21 cellular contexts compared by ENCODE assay signal in genomic region chr3:108377384-108377783, GRCh38.
DNase-seq lines count a peak whose midpoint lies in the region; ATAC-seq, FAIRE-seq and TF ChIP-seq lines count a peak whose summit lies in the region.
"Had no signal": no experiment of that assay in that cellular context is flagged by ENCODE, and none has a peak within 500 bp of the region (broad histone marks: within the 10 kb centered on the region; RNA-seq: fewer than 3 reads in every experiment).

No MANE protein-coding gene starts in this region.

- TF ChIP-seq EP300 in H1 (IDR thresholded peaks at IDR 0.05; ENCODE audit: borderline replicate concordance in 1 of 2, low read depth in 2 of 2, low read length in 2 of 2), result no peak

- peaks cover 26% of the 10 kb centered on the region for H3K4me1 Mint-ChIP-seq in GM23338
- H3K4me1 Mint-ChIP-seq in neural progenitor cell, result peaks cover 7% of the 10 kb centered on the region
- H3K4me1 Mint-ChIP-seq: B cell; CD4-positive, CD25-positive, alpha-beta regulatory T cell had no signal

- H3K18ac ChIP-seq in H1 (ENCODE audit: extremely low read depth, low read length), result no peak overlapping the region

- H3K27me3 Mint-ChIP-seq in GM23338 (ENCODE audit: insufficient read depth, low read depth, poor library complexity) (no peaks in the 10 kb centered on the region), neural progenitor cell (ENCODE audit: insufficient read depth, low read depth) (peaks cover 2% of the 10 kb centered on the region)
- H3K27me3 Mint-ChIP-seq: B cell; CD4-positive, CD25-positive, alpha-beta regulatory T cell had no signal

- H3K27ac ChIP-seq in GM23338 (ENCODE audit: low read depth) (no peak overlapping the region), HUES48 (ENCODE audit: low read depth, low read length) (no peak overlapping the region), H1 (ENCODE audit: low read depth, low read length) (no peak overlapping the region), neural progenitor cell (no peak overlapping the region)
- H3K27ac ChIP-seq: 22Rv1, BLaER1, C4-2B had no signal

- H3K14ac ChIP-seq in H1 (ENCODE audit: insufficient read length), result no peak overlapping the region

- no peak overlapping the region for H2BK12ac ChIP-seq in H1 (ENCODE audit: low read depth, low read length)

- no peaks in the 10 kb centered on the region for H3K27me3 ChIP-seq in GM23338 (ENCODE audit: insufficient read depth)
- no peaks in the 10 kb centered on the region for H3K27me3 ChIP-seq in HUES48 (ENCODE audit: control insufficient read depth, insufficient read depth, low read length)
- no peaks in the 10 kb centered on the region for H3K27me3 ChIP-seq in H1 (replicated peaks in 1 of 4; ENCODE audit: control insufficient read depth in 3 of 4, extremely low read depth in 1 of 4, insufficient read depth in 3 of 4, low read length in 3 of 4)
- no peaks in the 10 kb centered on the region for H3K27me3 ChIP-seq in neural progenitor cell
- H3K27me3 ChIP-seq: BLaER1 had no signal

- H2BK5ac ChIP-seq in H1 (ENCODE audit: low read depth, low read length), result no peak overlapping the region

- H3K23me2 ChIP-seq in H1 (ENCODE audit: low read depth, low read length), result no peaks in the 10 kb centered on the region

- no peaks in the 10 kb centered on the region for H3K79me2 ChIP-seq in GM23338 (replicated peaks; ENCODE audit: insufficient read depth)
- H3K79me2 ChIP-seq in H1 (ENCODE audit: control insufficient read depth in 1 of 2, insufficient read depth in 2 of 2, low read length in 2 of 2), result no peaks in the 10 kb centered on the region
- no peaks in the 10 kb centered on the region for H3K79me2 ChIP-seq in neural progenitor cell (ENCODE audit: low read depth)

- H3K79me1 ChIP-seq in H1 (ENCODE audit: low read depth, low read length), result no peaks in the 10 kb centered on the region

- POLR2A ChIA-PET in H1 (lab: Charles Lee; ENCODE audit: partially characterized antibody), result no interaction called here

- H4K91ac ChIP-seq in H1 (replicated peaks; ENCODE audit: insufficient read length, low read length), result no peak overlapping the region

- 89% methylated on average over 1 of the region's 1 CpG; no CpG with 5 or more reads in 1 of the 2 experiments for WGBS in H1 (ENCODE audit: extremely low coverage in 1 of 2, insufficient coverage in 1 of 2, insufficient read length in 1 of 2, insufficient replicate concordance in 2 of 2, low coverage in 1 of 2, low lambda C conversion rate in 2 of 2, missing lambda C conversion rate in 1 of 2), 2 experiments

- H3K9me2 ChIP-seq in GM23338 (ENCODE audit: insufficient read depth), result no peaks in the 10 kb centered on the region

- CTCF ChIA-PET in H1 (lab: Charles Lee; ENCODE audit: partially characterized antibody), result interaction anchor here (1.7 to 2.0 kb wide), 2 partner anchors 15 to 219 kb away, joined by 4 to 6 read pairs; no protein-coding TSS in a partner anchor

- H3K27ac Mint-ChIP-seq in GM23338, result peak overlapping the region; percentile 28; the same call in 1 of the 2 replicates
- no peak overlapping the region for H3K27ac Mint-ChIP-seq in neural progenitor cell
- H3K27ac Mint-ChIP-seq: B cell; CD4-positive, CD25-positive, alpha-beta regulatory T cell; CD8-positive, alpha-beta T cell; HFFc6 had no signal

- no peak overlapping the region for H4K8ac ChIP-seq in H1 (ENCODE audit: extremely low read depth, insufficient read depth, low read length)

- no peak overlapping the region for H2BK20ac ChIP-seq in H1 (ENCODE audit: low read length)

- no peak for TF ChIP-seq POLR2A in H1 (IDR thresholded peaks at IDR 0.05; ENCODE audit: control extremely low read depth in 1 of 2, low read depth in 2 of 2, low read length in 2 of 2)

- H3K9me3 ChIP-seq in HUES48 (ENCODE audit: control insufficient read depth, insufficient read depth, low read length) (no peaks in the 10 kb centered on the region; the same call in 1 of the 2 replicates), H1 (ENCODE audit: insufficient read depth in 2 of 2, low read depth in 1 of 2, low read length in 1 of 2) (no peaks in the 10 kb centered on the region), neural progenitor cell (ENCODE audit: low read depth) (no peaks in the 10 kb centered on the region)
- H3K9me3 ChIP-seq: BLaER1, Caco-2, HAP-1 had no signal

- DNase-seq in GM23338 (ENCODE audit: low spot score) (peak; percentile 11), H1 (ENCODE audit: low read depth in 1 of 2, low spot score in 2 of 2) (no peak), neural progenitor cell (ENCODE audit: low spot score) (no peak), NCI-H524 treated with DMSO at 0.1 percent for 48 hours (lab: John Stamatoyannopoulos, UW) (no peak)
- DNase-seq: Caco-2; CD4-positive, CD25-positive, alpha-beta regulatory T cell; CD8-positive, alpha-beta T cell; DMS153; DND-41; HFFc6 had no signal

- peak overlapping the region; percentile 61 for H3K4me2 ChIP-seq in GM23338
- H3K4me2 ChIP-seq in H1 (ENCODE audit: insufficient read depth in 1 of 2, low read depth in 2 of 2, low read length in 2 of 2), result no peak overlapping the region
- no peak overlapping the region for H3K4me2 ChIP-seq in neural progenitor cell
- H3K4me2 ChIP-seq: BLaER1 had no signal

- no peak overlapping the region for H2AK5ac ChIP-seq in H1 (ENCODE audit: low read depth, low read length)

- H3K36me3 ChIP-seq in GM23338 (ENCODE audit: insufficient read depth), result no peaks in the 10 kb centered on the region
- no peaks in the 10 kb centered on the region for H3K36me3 ChIP-seq in HUES48 (ENCODE audit: control insufficient read depth, insufficient read depth, low read length)
- no peaks in the 10 kb centered on the region for H3K36me3 ChIP-seq in H1 (ENCODE audit: control insufficient read depth in 2 of 4, insufficient read depth in 4 of 4, low read length in 3 of 4)
- H3K36me3 ChIP-seq in neural progenitor cell, result no peaks in the 10 kb centered on the region
- H3K36me3 ChIP-seq: BLaER1, HAP-1 had no signal

- H3K4me1 ChIP-seq in GM23338 (ENCODE audit: insufficient read depth) (peaks cover 21% of the 10 kb centered on the region), HUES48 (ENCODE audit: control insufficient read depth, insufficient read depth, low read length) (peaks cover 23% of the 10 kb centered on the region), H1 (replicated peaks in 1 of 4; ENCODE audit: control insufficient read depth in 3 of 4, insufficient read depth in 4 of 4, low read length in 3 of 4) (peaks cover 2 to 10% (median 5%) of the 10 kb centered on the region in 4 experiments; a peak in 4 of 7 replicates), neural progenitor cell (peaks cover 10% of the 10 kb centered on the region)
- H3K4me1 ChIP-seq: BLaER1, Caco-2, HAP-1 had no signal

- H3F3A ChIP-seq in GM23338 (replicated peaks; ENCODE audit: low read depth) (no peaks in the 10 kb centered on the region), neural progenitor cell (ENCODE audit: low read depth) (no peaks in the 10 kb centered on the region)

- no peak overlapping the region for H3K9ac ChIP-seq in HUES48 (ENCODE audit: low read depth, low read length)
- H3K9ac ChIP-seq in H1 (replicated peaks in 1 of 4; ENCODE audit: extremely low read depth in 1 of 4, low read depth in 3 of 4, low read length in 3 of 4), result no peak overlapping the region
- H3K9ac ChIP-seq in neural progenitor cell, result no peak overlapping the region
- H3K9ac ChIP-seq: BLaER1 had no signal

- peak; percentile 42 for FAIRE-seq in H1 (lab: Jason Lieb, UNC)
- FAIRE-seq: A204.1, G401.6, GM12892 had no signal

- TF ChIP-seq RAD21 in H1 (IDR thresholded peaks at IDR 0.05 in 1 of 2, conservative IDR thresholded peaks at IDR 0.05 in 1 of 2; ENCODE audit: low read depth in 2 of 2, low read length in 2 of 2), result no peak

- no peak overlapping the region for H2BK15ac ChIP-seq in H1 (ENCODE audit: low read length)

- H3K4me3 ChIP-seq in GM23338 (no peak overlapping the region), HUES48 (ENCODE audit: low read depth, low read length) (0 out of 2 replicates have a peak overlapping the region, but pooled peaks have one; percentile 16), H1 (ENCODE audit: extremely low read depth in 1 of 4, insufficient read depth in 2 of 4, low read depth in 3 of 4, low read length in 4 of 4) (no peak overlapping the region), neural progenitor cell (no peak overlapping the region)
- H3K4me3 ChIP-seq: BLaER1, HAP-1 had no signal

- H3K4me3 Mint-ChIP-seq in GM23338 (no peak overlapping the region), neural progenitor cell (no peak overlapping the region)
- H3K4me3 Mint-ChIP-seq: B cell; CD4-positive, CD25-positive, alpha-beta regulatory T cell; CD8-positive, alpha-beta T cell; HFFc6 had no signal

- H4K20me1 ChIP-seq in GM23338 (replicated peaks; ENCODE audit: insufficient read depth) (no peaks in the 10 kb centered on the region), H1 (replicated peaks in 1 of 2; ENCODE audit: control insufficient read depth in 1 of 2, insufficient read depth in 2 of 2, low read length in 2 of 2) (no peaks in the 10 kb centered on the region), neural progenitor cell (ENCODE audit: low read depth) (no peaks in the 10 kb centered on the region)
- H4K20me1 ChIP-seq: BLaER1 had no signal

- H4K5ac ChIP-seq in H1 (ENCODE audit: insufficient read length, low read depth, low read length), result no peak overlapping the region

- H2AFZ ChIP-seq in GM23338 (no peak overlapping the region), H1 (ENCODE audit: low read length) (no peak overlapping the region), neural progenitor cell (replicated peaks) (peak overlapping the region; percentile 17)

- H3K36me3 Mint-ChIP-seq in GM23338 (ENCODE audit: low read depth), result no peaks in the 10 kb centered on the region
- H3K36me3 Mint-ChIP-seq in neural progenitor cell, result no peaks in the 10 kb centered on the region
- H3K36me3 Mint-ChIP-seq: CD4-positive, CD25-positive, alpha-beta regulatory T cell; CD8-positive, alpha-beta T cell had no signal

- no peak for TF ChIP-seq CTCF in GM23338 (conservative IDR thresholded peaks at IDR 0.05; ENCODE audit: low read depth in 2 of 2)
- no peak for TF ChIP-seq CTCF in H1 (IDR thresholded peaks at IDR 0.05; ENCODE audit: control extremely low read depth in 1 of 3, insufficient read depth in 1 of 3, low read depth in 1 of 3, low read length in 3 of 3)
- no peak for TF ChIP-seq CTCF in neural progenitor cell (IDR thresholded peaks at IDR 0.05)

- no peak overlapping the region for H2BK120ac ChIP-seq in H1 (replicated peaks; ENCODE audit: low read depth, low read length)

- ATAC-seq in GM23338 (peak; percentile 54; the same call in 1 of the 3 replicates), HG02885 (IDR thresholded peaks at IDR 0.05; ENCODE audit: poor library complexity, unreplicated experiment) (no peak), HG03196 (IDR thresholded peaks at IDR 0.05; ENCODE audit: unreplicated experiment) (no peak)
- ATAC-seq: CD8-positive, alpha-beta T cell had no signal

- no peak overlapping the region for H3K56ac ChIP-seq in H1 (replicated peaks; ENCODE audit: insufficient read length, low read depth, low read length)

- H3K9me3 Mint-ChIP-seq in GM23338, result no peaks in the 10 kb centered on the region; the same call in 2 of the 3 replicates
- H3K9me3 Mint-ChIP-seq in neural progenitor cell, result no peaks in the 10 kb centered on the region
- H3K9me3 Mint-ChIP-seq: CD8-positive, alpha-beta T cell; HFFc6 had no signal

- H3K4ac ChIP-seq in H1 (replicated peaks; ENCODE audit: insufficient read length, low read depth, low read length), result no peak overlapping the region

- H3K23ac ChIP-seq in H1 (ENCODE audit: insufficient read length), result no peak overlapping the region

TF ChIP-seq in GM23338, 12 proteins besides CTCF, POLR2A, EP300 and RAD21 (continues in another document):
- TF ChIP-seq ZNF114 (CRISPR knock-in tag; IDR thresholded peaks at IDR 0.05), result no peak
